Comparison of ENCODE assay signal across 23 cellular contexts in genomic region chr6:147176795-147177194, GRCh38.
"Had no signal": no experiment of that assay in that cellular context is flagged by ENCODE, and none has a peak within 500 bp of the region (broad histone marks: within the 10 kb centered on the region; RNA-seq: fewer than 3 reads in every experiment).

No MANE protein-coding gene starts in this region.

- H3K9me3 Mint-ChIP-seq: activated naive CD4-positive, alpha-beta T cell treated with anti-CD3 and anti-CD28 coated beads for 36 hours; activated naive CD8-positive, alpha-beta T cell treated with anti-CD3 and anti-CD28 coated beads, Interleukin-2, amount 10 ng/mL, durations not matched to agents 7 days and 5 days; activated T-cell treated with anti-CD3 and anti-CD28 coated beads, Interleukin-2, amount 50 U/mL, for 4 hours; endodermal cell; naive thymus-derived CD4-positive, alpha-beta T cell; neural progenitor cell; T-helper 2 cell treated with Interferon-gamma antibody and Interleukin-4, amounts not matched to agents 5 μg/mL and 100 μg/mL, for 36 hours; type B pancreatic cell had no signal

- H3K36me3 ChIP-seq: heart left ventricle, lower lobe of right lung, neural progenitor cell, prostate gland, vagina had no signal

- H3K9me3 ChIP-seq: heart left ventricle, lower lobe of right lung, prostate gland, testis, vagina had no signal

- H2AFZ ChIP-seq: neural progenitor cell had no signal

- H3K4me3 ChIP-seq: coronary artery, heart left ventricle, lower lobe of right lung, neural progenitor cell, prostate gland, testis, vagina had no signal

- H3K4me3 Mint-ChIP-seq: activated naive CD4-positive, alpha-beta T cell treated with anti-CD3 and anti-CD28 coated beads for 36 hours; activated naive CD8-positive, alpha-beta T cell treated with anti-CD3 and anti-CD28 coated beads, Interleukin-2, amount 10 ng/mL, durations not matched to agents 7 days and 5 days; activated T-cell treated with anti-CD3 and anti-CD28 coated beads, Interleukin-2, amount 50 U/mL, for 4 hours; endodermal cell; naive thymus-derived CD4-positive, alpha-beta T cell; neural progenitor cell; T-helper 2 cell treated with Interferon-gamma antibody and Interleukin-4, amounts not matched to agents 5 μg/mL and 100 μg/mL, for 36 hours; type B pancreatic cell had no signal

- H3K4me1 ChIP-seq: heart left ventricle, lower lobe of right lung, neural progenitor cell, testis, vagina had no signal

- FAIRE-seq: kidney had no signal

- ATAC-seq: activated T-cell treated with anti-CD3 and anti-CD28 coated beads, Interleukin-2, amount 50 U/mL, for 4 hours; heart left ventricle; left lobe of liver; lower lobe of right lung; naive thymus-derived CD4-positive, alpha-beta T cell had no signal

- H3K9ac ChIP-seq: neural progenitor cell had no signal

- H3K27me3 ChIP-seq: heart left ventricle, neural progenitor cell, testis, vagina had no signal

- H3K27ac Mint-ChIP-seq: activated naive CD4-positive, alpha-beta T cell treated with anti-CD3 and anti-CD28 coated beads for 36 hours; activated naive CD8-positive, alpha-beta T cell treated with anti-CD3 and anti-CD28 coated beads, Interleukin-2, amount 10 ng/mL, durations not matched to agents 7 days and 5 days; endodermal cell; naive thymus-derived CD4-positive, alpha-beta T cell; neural progenitor cell; T-helper 2 cell treated with Interferon-gamma antibody and Interleukin-4, amounts not matched to agents 5 μg/mL and 100 μg/mL, for 36 hours; type B pancreatic cell had no signal

- H3K27me3 Mint-ChIP-seq: type B pancreatic cell had no signal

- DNase-seq: activated CD4-positive, alpha-beta T cell treated with anti-CD3 and anti-CD28 coated beads, Interleukin-2, amount 50 U/mL, for 4 hours; activated CD8-positive, alpha-beta memory T cell treated with anti-CD3 and anti-CD28 coated beads for 24 hours; activated CD8-positive, alpha-beta memory T cell treated with anti-CD3 and anti-CD28 coated beads, Interleukin-2, amount 50 U/mL, for 4 hours; activated naive CD4-positive, alpha-beta T cell treated with anti-CD3 and anti-CD28 coated beads for 36 hours; activated naive CD8-positive, alpha-beta T cell treated with anti-CD3 and anti-CD28 coated beads, Interleukin-2, amount 10 ng/mL, durations not matched to agents 7 days and 5 days; activated T-cell treated with anti-CD3 and anti-CD28 coated beads, Interleukin-2, amount 50 U/mL, for 4 hours; amniotic stem cell; cerebellar nuclear complex; endodermal cell; heart left ventricle; kidney; lower lobe of right lung; naive thymus-derived CD4-positive, alpha-beta T cell; stimulated activated CD4-positive, alpha-beta T cell treated with anti-CD3 and anti-CD28 coated beads, Interleukin-2, amount 100 ng/mL, for 48 hours; stimulated activated naive CD4-positive, alpha-beta T cell; testis had no signal

- H3K27ac ChIP-seq: coronary artery, heart left ventricle, lower lobe of right lung, neural progenitor cell, prostate gland, testis, vagina had no signal

- H3K4me2 ChIP-seq: neural progenitor cell had no signal

- H3K36me3 Mint-ChIP-seq: activated naive CD8-positive, alpha-beta T cell treated with anti-CD3 and anti-CD28 coated beads, Interleukin-2, amount 10 ng/mL, durations not matched to agents 7 days and 5 days; neural progenitor cell; type B pancreatic cell had no signal

- H3K4me1 Mint-ChIP-seq: activated naive CD8-positive, alpha-beta T cell treated with anti-CD3 and anti-CD28 coated beads, Interleukin-2, amount 10 ng/mL, durations not matched to agents 7 days and 5 days had no signal
